Comparison of ENCODE assay signal across 6 cellular contexts in genomic region chr20:3727333-3728035, GRCh38. TPM values are rescaled to one million over a fixed set of nuclear protein-coding genes. Genes with fewer than 3 reads are reported as not detected.
DNase-seq lines count a peak whose midpoint lies in the region; TF ChIP-seq lines count a peak whose summit lies in the region.

No MANE protein-coding gene starts in this region.

- CTCF ChIA-PET in HEK293T (lab: Yijun Ruan, JAX) = interaction anchor here (0.9 to 1.3 kb wide), 5 partner anchors 11 to 164 kb away, joined by 3 to 4 read pairs (median 3); partner anchors contain the start of gene AP5S1

- peak; percentile 18 for TF ChIP-seq CTCF in fibroblast of the aortic adventitia (IDR thresholded peaks at IDR 0.05; ENCODE audit: insufficient read depth, low read length)

- H3K4me3 ChIP-seq in fibroblast of the aortic adventitia (ENCODE audit: low read depth, low read length) = peak overlapping the region; percentile 47
- peak overlapping the region in 1 of 2 donors; percentile 44 for H3K4me3 ChIP-seq in stomach smooth muscle (ENCODE audit: low read length in 2 of 2)

- H3K36me3 ChIP-seq in stomach smooth muscle (ENCODE audit: control insufficient read depth in 2 of 2, insufficient read depth in 2 of 2, low read length in 2 of 2) = no peaks in the 10 kb centered on the region

- H3K27ac ChIP-seq in stomach smooth muscle (ENCODE audit: low read length) = peak overlapping the region; percentile 37

- POLR2A ChIA-PET in HEK293T (lab: Yijun Ruan, JAX) = interaction anchor here (1.0 to 2.6 kb wide), 5 partner anchors 10 to 40 kb away, joined by 3 to 6 read pairs (median 4); partner anchors contain the start of gene ADISSP

- DNase-seq in fibroblast of the aortic adventitia (ENCODE audit: low read depth) (peak; percentile 81), GM19240 (ENCODE audit: insufficient read length, low spot score) (no peak), HEK293T (ENCODE audit: extremely low spot score) (no peak), NCI-H2227 (lab: John Stamatoyannopoulos, UW; ENCODE audit: unreplicated experiment) (no peak)

- peaks cover 5% of the 10 kb centered on the region for H3K4me1 ChIP-seq in stomach smooth muscle (ENCODE audit: control insufficient read depth, insufficient read depth, low read length)

- no peak for TF ChIP-seq RAD21 in Ishikawa (IDR thresholded peaks at IDR 0.05; ENCODE audit: low read depth)

- peaks cover 12 to 18% of the 10 kb centered on the region in 2 donors for H3K27me3 ChIP-seq in stomach smooth muscle (ENCODE audit: control insufficient read depth in 1 of 2, insufficient read depth in 2 of 2, low read length in 2 of 2)

- no peak overlapping the region for H3K9ac ChIP-seq in stomach smooth muscle (ENCODE audit: low read length in 2 of 2)

- no peaks in the 10 kb centered on the region for H3K9me3 ChIP-seq in stomach smooth muscle (ENCODE audit: control insufficient read depth in 2 of 2, low read length in 2 of 2)

- TF ChIP-seq EP300 in Ishikawa (IDR thresholded peaks at IDR 0.05; ENCODE audit: borderline replicate concordance) = no peak

TF ChIP-seq in Ishikawa, 13 proteins besides CTCF, POLR2A, EP300 and RAD21:
- TF ChIP-seq MAX (IDR thresholded peaks at IDR 0.05) (no peak), USF1 (IDR thresholded peaks at IDR 0.05) (peak; percentile 58), EGR1 (IDR thresholded peaks at IDR 0.05) (no peak)

TF ChIP-seq in HEK293T, 16 proteins besides CTCF, POLR2A, EP300 and RAD21:
- TF ChIP-seq L3MBTL2 (conservative IDR thresholded peaks at IDR 0.05) (no peak), PKNOX1 (IDR thresholded peaks at IDR 0.05) (no peak), FOXK2 (IDR thresholded peaks at IDR 0.05) (no peak), ZNF384 (IDR thresholded peaks at IDR 0.05) (no peak), SUZ12 (IDR thresholded peaks at IDR 0.05) (no peak), BHLHE40 (IDR thresholded peaks at IDR 0.05; ENCODE audit: borderline replicate concordance) (no peak), TARDBP (IDR thresholded peaks at IDR 0.05) (no peak), LEF1 (IDR thresholded peaks at IDR 0.05; ENCODE audit: borderline replicate concordance) (no peak), HDGF (IDR thresholded peaks at IDR 0.05; ENCODE audit: borderline replicate concordance) (no peak), FOXA1 (IDR thresholded peaks at IDR 0.05) (no peak), FOXM1 (IDR thresholded peaks at IDR 0.05; ENCODE audit: borderline replicate concordance) (no peak), SP1 (IDR thresholded peaks at IDR 0.05) (no peak), ELF4 (IDR thresholded peaks at IDR 0.05) (no peak), NFRKB (IDR thresholded peaks at IDR 0.05) (no peak), ARNT (IDR thresholded peaks at IDR 0.05) (no peak), CTBP1 (IDR thresholded peaks at IDR 0.05; ENCODE audit: borderline replicate concordance) (no peak)

RNA-seq across cellular contexts. Expression of gene HSPA12B, which starts 5.0 kb away (rescaled TPM):
- total RNA-seq in fibroblast of the aortic adventitia (ENCODE audit: low replicate concordance) = 0.18 and 8.3 TPM in 2 replicates

RNA-seq across cellular contexts. Expression of gene SIGLEC1, which starts 15.1 kb away (rescaled TPM):
- 0.08 TPM in 1 of 2 replicates, not detected in the other for total RNA-seq in fibroblast of the aortic adventitia (ENCODE audit: low replicate concordance)

RNA-seq across cellular contexts. Expression of gene ADISSP, which starts 40.1 kb away (rescaled TPM):
- total RNA-seq in fibroblast of the aortic adventitia (ENCODE audit: low replicate concordance) = 28.4 and 37.7 TPM in 2 replicates

RNA-seq across cellular contexts. Expression of gene ADAM33, which starts 45.7 kb away (rescaled TPM):
- 68.6 and 145 TPM in 2 replicates for total RNA-seq in fibroblast of the aortic adventitia (ENCODE audit: low replicate concordance)

RNA-seq across cellular contexts. Expression of gene SPEF1, which starts 53.8 kb away (rescaled TPM):
- total RNA-seq in fibroblast of the aortic adventitia (ENCODE audit: low replicate concordance) = 0.09 TPM in 1 of 2 replicates, not detected in the other
